ENCODE assay signal across 14 cellular contexts in the genomic region with DNA sequence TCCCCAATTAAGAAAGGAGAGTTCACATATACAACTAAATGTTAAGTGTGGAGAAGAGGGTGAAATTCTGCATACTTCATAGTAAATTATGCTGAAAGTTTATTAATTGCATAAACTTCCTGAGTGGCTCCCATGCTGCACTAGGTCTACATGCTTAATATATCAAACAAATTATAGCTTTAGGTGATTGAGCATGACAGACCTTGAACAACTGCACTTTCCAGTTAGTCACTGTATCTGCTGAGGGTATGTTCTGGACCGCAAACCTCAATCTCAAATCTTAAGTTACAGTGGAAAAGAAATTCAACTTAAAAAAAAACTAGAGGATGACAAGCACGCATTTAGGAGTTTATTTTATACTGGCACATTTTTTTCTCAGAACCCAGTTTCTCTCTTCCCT. TPM values are rescaled to one million over a fixed set of nuclear protein-coding genes. Genes with fewer than 3 reads are reported as not detected.
DNase-seq lines count a peak whose midpoint lies in the region; ATAC-seq and TF ChIP-seq lines count a peak whose summit lies in the region.
"Had no signal": no experiment of that assay in that cellular context is flagged by ENCODE, and none has a peak within 500 bp of the region (broad histone marks: within the 10 kb centered on the region; RNA-seq: fewer than 3 reads in every experiment).

No MANE protein-coding gene starts in this region.

- no peak overlapping the region for H3K4me3 ChIP-seq in SJCRH30
- H3K4me3 ChIP-seq: BLaER1 treated with 17β-estradiol and CSF1 and Interleukin-3, amounts not matched to agents 10 nM and 100 nM; GM23248; HAP-1 had no signal

- DNase-seq in SJCRH30 (peak; percentile 19 to 53), mesothelial cell of epicardium (ENCODE audit: low spot score in 2 of 2, unreplicated experiment in 2 of 2) (no peak), GM19240 (ENCODE audit: insufficient read length, low spot score) (no peak), HuH-7.5 (ENCODE audit: low spot score) (no peak), NCI-H1105 treated with DMSO at 0.1 percent for 48 hours (lab: John Stamatoyannopoulos, UW) (no peak)
- no peak for DNase-seq in activated naive CD8-positive, alpha-beta T cell treated with anti-CD3 and anti-CD28 coated beads for 36 hours
- DNase-seq: CD8-positive, alpha-beta T cell; COR-L47; GM23248 had no signal

- H3K9me3 ChIP-seq in SJCRH30 (replicated peaks), result no peaks in the 10 kb centered on the region
- H3K9me3 ChIP-seq: BLaER1 treated with 17β-estradiol and CSF1 and Interleukin-3, amounts not matched to agents 10 nM and 100 nM; HAP-1 had no signal

- peaks cover 11% of the 10 kb centered on the region; the same call in 1 of the 2 replicates for H3K4me1 ChIP-seq in SJCRH30
- H3K4me1 ChIP-seq: BLaER1 treated with 17β-estradiol and CSF1 and Interleukin-3, amounts not matched to agents 10 nM and 100 nM had no signal

- TF ChIP-seq CTCF in mesothelial cell of epicardium (IDR thresholded peaks at IDR 0.05; ENCODE audit: unreplicated experiment), result no peak

- H3K27me3 ChIP-seq in SJCRH30, result no peaks in the 10 kb centered on the region

- ATAC-seq in esophagus mucosa, result peak; percentile 55
- ATAC-seq: CD8-positive, alpha-beta T cell; HepG2 had no signal

- no peaks in the 10 kb centered on the region for H3K36me3 ChIP-seq in SJCRH30
- H3K36me3 ChIP-seq: BLaER1 treated with 17β-estradiol and CSF1 and Interleukin-3, amounts not matched to agents 10 nM and 100 nM; HAP-1 had no signal

- H3K27me3 Mint-ChIP-seq in mesothelial cell of epicardium (ENCODE audit: low read depth), result no peaks in the 10 kb centered on the region
- H3K27me3 Mint-ChIP-seq in activated naive CD8-positive, alpha-beta T cell treated with anti-CD3 and anti-CD28 coated beads for 36 hours, result no peaks in the 10 kb centered on the region
- H3K27me3 Mint-ChIP-seq: B cell had no signal

- H3K27ac ChIP-seq in SJCRH30, result peak overlapping the region; percentile 73
- H3K27ac ChIP-seq: BLaER1 treated with 17β-estradiol and CSF1 and Interleukin-3, amounts not matched to agents 10 nM and 100 nM; GM23248 had no signal

- H3K27ac Mint-ChIP-seq in mesothelial cell of epicardium, result peak overlapping the region; percentile 25
- no peak overlapping the region for H3K27ac Mint-ChIP-seq in activated naive CD8-positive, alpha-beta T cell treated with anti-CD3 and anti-CD28 coated beads for 36 hours
- H3K27ac Mint-ChIP-seq: B cell; CD8-positive, alpha-beta T cell had no signal

- no peak overlapping the region for H3K4me3 Mint-ChIP-seq in mesothelial cell of epicardium
- no peak overlapping the region for H3K4me3 Mint-ChIP-seq in activated naive CD8-positive, alpha-beta T cell treated with anti-CD3 and anti-CD28 coated beads for 36 hours
- H3K4me3 Mint-ChIP-seq: B cell; CD8-positive, alpha-beta T cell had no signal

- H3K4me1 Mint-ChIP-seq in mesothelial cell of epicardium, result peaks cover 12% of the 10 kb centered on the region
- no peaks in the 10 kb centered on the region for H3K4me1 Mint-ChIP-seq in activated naive CD8-positive, alpha-beta T cell treated with anti-CD3 and anti-CD28 coated beads for 36 hours
- H3K4me1 Mint-ChIP-seq: B cell had no signal

- peaks cover 4% of the 10 kb centered on the region for H3K9me3 Mint-ChIP-seq in mesothelial cell of epicardium
- no peaks in the 10 kb centered on the region for H3K9me3 Mint-ChIP-seq in activated naive CD8-positive, alpha-beta T cell treated with anti-CD3 and anti-CD28 coated beads for 36 hours
- H3K9me3 Mint-ChIP-seq: CD8-positive, alpha-beta T cell had no signal

- no peaks in the 10 kb centered on the region for H3K36me3 Mint-ChIP-seq in mesothelial cell of epicardium
- peaks cover 2% of the 10 kb centered on the region for H3K36me3 Mint-ChIP-seq in activated naive CD8-positive, alpha-beta T cell treated with anti-CD3 and anti-CD28 coated beads for 36 hours
- H3K36me3 Mint-ChIP-seq: CD8-positive, alpha-beta T cell had no signal

RNA-seq across cellular contexts. Expression of a gene that starts 10.0 kb away (rescaled TPM):
- total RNA-seq in SJCRH30 (2014; rRNA removed; shearing (Covaris generic)), result 4.2 and 4.6 TPM in 2 replicates
- total RNA-seq in esophagus mucosa, result 8.2 TPM
- 12.5 to 16.1 TPM (median 13.8 TPM) in 3 replicates for total RNA-seq in mesothelial cell of epicardium
- 1 to 10 TPM; 7.4 to 8.0 TPM for total RNA-seq in activated naive CD8-positive, alpha-beta T cell treated with anti-CD3 and anti-CD28 coated beads for 36 hours

Comparison
In these comparisons a context has a peak if more than half of its experiments do, and no peak if none do; other contexts are left out.
1. DNase-seq: peak in SJCRH30 (2 of 2); none in mesothelial cell of epicardium (0 of 2), GM19240 (single experiment), activated naive CD8-positive, alpha-beta T cell treated with anti-CD3 and anti-CD28 coated beads for 36 hours (single experiment), HuH-7.5 (single experiment) and NCI-H1105 treated with DMSO at 0.1 percent for 48 hours (single experiment).